ENCODE assay signal across 27 cellular contexts in the genomic region with DNA sequence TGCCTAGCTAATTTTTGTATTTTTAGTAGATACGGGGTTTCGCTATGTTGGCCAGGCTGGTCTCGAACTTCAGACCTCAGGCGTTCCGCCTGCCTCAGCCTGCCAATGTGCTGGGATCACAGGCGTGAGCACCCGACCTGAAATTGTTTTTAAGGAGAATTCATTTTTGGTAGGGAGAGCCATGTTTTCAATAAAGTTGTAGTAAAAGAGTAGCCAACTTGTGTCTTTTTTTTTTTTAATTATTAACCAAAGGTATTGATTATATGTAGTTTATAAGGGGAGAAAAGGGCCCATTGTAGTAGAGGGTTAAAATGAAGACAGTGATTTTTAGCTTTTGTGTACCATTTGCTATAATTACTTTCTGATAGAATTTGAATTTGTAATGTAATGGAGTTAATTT.
"Had no signal": no experiment of that assay in that cellular context is flagged by ENCODE, and none has a peak within 500 bp of the region (broad histone marks: within the 10 kb centered on the region; RNA-seq: fewer than 3 reads in every experiment).

No MANE protein-coding gene starts in this region.

- H3K9me3 ChIP-seq: stomach, suprapubic skin, testis, thoracic aorta, thyroid gland, tibial artery, tibial nerve, transverse colon, upper lobe of left lung, upper lobe of right lung, uterus, vagina had no signal

- H3K4me3 ChIP-seq: stomach, suprapubic skin, testis, thoracic aorta, thyroid gland, tibial artery, tibial nerve, transverse colon, upper lobe of left lung, upper lobe of right lung, uterus, vagina had no signal

- H3K27ac ChIP-seq: suprapubic skin, testis, thoracic aorta, thyroid gland, tibial artery, tibial nerve, transverse colon, upper lobe of left lung, upper lobe of right lung, uterus, vagina had no signal

- H3K36me3 ChIP-seq: suprapubic skin, thyroid gland, transverse colon, upper lobe of left lung, upper lobe of right lung, uterus had no signal

- DNase-seq: stimulated activated CD4-positive, alpha-beta T cell treated with anti-CD3 and anti-CD28 coated beads, Interleukin-2, amount 100 ng/mL, for 48 hours; stimulated activated CD4-positive, alpha-beta T cell treated with anti-CD3 and anti-CD28 coated beads, Interleukin-4, amount 100 ng/mL, for 1 hour; stimulated activated CD4-positive, alpha-beta T cell treated with anti-CD3 and anti-CD28 coated beads, Interleukin-4, amount 100 ng/mL, for 24 hours; stimulated activated CD4-positive, alpha-beta T cell treated with anti-CD3 and anti-CD28 coated beads, Interleukin-4, amount 100 ng/mL, for 4 hours; stimulated activated CD8-positive, alpha-beta memory T cell treated with anti-CD3 and anti-CD28 coated beads, Interleukin-4, amount 100 ng/mL, for 48 hours; stimulated activated naive B cell treated with anti-CD40 and anti-IgM and Interleukin-4, amounts not matched to agents 10 μg/mL and 1 μg/mL and 100 μg/mL, for 72 hours; stimulated activated naive CD4-positive, alpha-beta T cell; stimulated activated naive CD4-positive, alpha-beta T cell treated with Interleukin-2 at 50 U/mL for 16 hours; stimulated activated naive CD8-positive, alpha-beta T cell treated with anti-CD3 and anti-CD28 coated beads, Interleukin-15, amount 100 ng/mL, for 72 hours; stimulated activated naive CD8-positive, alpha-beta T cell treated with anti-CD3 and anti-CD28 coated beads, Interleukin-15, Interleukin-2, amounts not matched to agents 100 U/mL and 50 U/mL, for 24 hours; stomach; substantia nigra; testis; thyroid gland; tibial artery; transverse colon; trophoblast cell; upper lobe of left lung; upper lobe of right lung; uterus had no signal

- H3K27me3 ChIP-seq: stomach, suprapubic skin, testis, thyroid gland, tibial artery, tibial nerve, transverse colon, upper lobe of left lung, upper lobe of right lung, uterus, vagina had no signal

- FAIRE-seq: urothelium cell line had no signal

- ATAC-seq: stimulated activated effector memory CD8-positive, alpha-beta T cell treated with anti-CD3 and anti-CD28 coated beads, Interleukin-12 subunit alpha, Interleukin-12 subunit beta, amount 100 ng/mL, for 72 hours; stimulated activated memory B cell treated with anti-CD40 and anti-IgM and Interleukin-4, amounts not matched to agents 10 μg/mL and 1 μg/mL and 100 μg/mL, for 72 hours; stimulated activated naive B cell treated with anti-CD40 and anti-IgM and Interleukin-4, amounts not matched to agents 10 μg/mL and 1 μg/mL and 100 μg/mL, for 72 hours; stimulated activated naive CD8-positive, alpha-beta T cell treated with anti-CD3 and anti-CD28 coated beads, Interleukin-15, amount 100 ng/mL, for 72 hours; stimulated activated naive CD8-positive, alpha-beta T cell treated with anti-CD3 and anti-CD28 coated beads, Interleukin-15, Interleukin-2, amounts not matched to agents 100 U/mL and 50 U/mL, for 24 hours; upper lobe of right lung had no signal
